Comparison of ENCODE assay signal across 1 cellular context in the genomic region with DNA sequence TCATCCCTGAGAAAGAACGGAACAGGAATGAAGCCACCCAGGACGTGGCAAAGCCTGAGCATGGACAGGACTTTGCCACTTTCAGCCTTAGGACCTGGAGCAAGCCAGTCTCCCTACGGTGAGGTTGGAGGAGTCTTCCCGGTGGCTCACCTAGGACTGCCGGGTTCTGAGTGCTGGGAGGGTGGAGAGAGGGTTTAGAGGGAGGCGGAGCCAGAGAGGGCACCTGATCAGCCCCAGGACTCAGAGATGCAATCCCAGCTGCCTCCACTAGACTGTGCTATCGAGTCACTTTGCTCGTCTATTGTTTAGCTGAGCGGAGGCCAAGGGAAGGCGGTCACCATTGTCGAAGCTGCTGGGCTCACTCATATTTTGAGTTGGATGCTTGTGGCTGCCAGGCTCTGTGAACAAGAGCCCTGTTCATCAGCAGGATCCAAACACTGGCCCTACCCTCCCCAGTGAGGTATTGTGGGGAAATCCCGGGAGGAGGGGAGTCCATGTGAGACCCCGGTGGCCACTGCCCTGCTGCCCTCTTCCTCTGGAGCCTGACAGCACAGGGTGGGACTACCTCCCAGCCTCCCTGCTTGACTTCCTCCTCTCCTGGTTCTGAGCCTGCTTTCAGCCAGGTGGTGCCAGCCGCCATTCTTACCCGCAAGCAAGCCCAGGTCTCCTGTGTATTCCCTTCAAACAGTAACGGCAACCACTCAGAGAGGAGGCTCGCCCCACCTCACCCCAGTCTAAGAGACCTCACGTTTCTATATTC.
TF ChIP-seq lines count a peak whose summit lies in the region.

No MANE protein-coding gene starts in this region.

TF ChIP-seq in K562, 482 proteins besides CTCF, POLR2A, EP300 and RAD21 (continued from another document and continues in another):
- TF ChIP-seq, protein P1, sequence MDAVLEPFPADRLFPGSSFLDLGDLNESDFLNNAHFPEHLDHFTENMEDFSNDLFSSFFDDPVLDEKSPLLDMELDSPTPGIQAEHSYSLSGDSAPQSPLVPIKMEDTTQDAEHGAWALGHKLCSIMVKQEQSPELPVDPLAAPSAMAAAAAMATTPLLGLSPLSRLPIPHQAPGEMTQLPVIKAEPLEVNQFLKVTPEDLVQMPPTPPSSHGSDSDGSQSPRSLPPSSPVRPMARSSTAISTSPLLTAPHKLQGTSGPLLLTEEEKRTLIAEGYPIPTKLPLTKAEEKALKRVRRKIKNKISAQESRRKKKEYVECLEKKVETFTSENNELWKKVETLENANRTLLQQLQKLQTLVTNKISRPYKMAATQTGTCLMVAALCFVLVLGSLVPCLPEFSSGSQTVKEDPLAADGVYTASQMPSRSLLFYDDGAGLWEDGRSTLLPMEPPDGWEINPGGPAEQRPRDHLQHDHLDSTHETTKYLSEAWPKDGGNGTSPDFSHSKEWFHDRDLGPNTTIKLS (IDR thresholded peaks at IDR 0.05; ENCODE audit: borderline replicate concordance, low read depth) = 0 out of 2 replicates have a peak, but pooled peaks have one; percentile 30
- TF ChIP-seq XRCC5 (IDR thresholded peaks at IDR 0.05; ENCODE audit: low read depth, low read length) (peak; percentile 49; the same call in 1 of the 2 replicates), ZNF436 (CRISPR knock-in tag; IDR thresholded peaks at IDR 0.05) (no peak), CBX2 (IDR thresholded peaks at IDR 0.05; ENCODE audit: insufficient read depth, low read length, poor library complexity, severe bottlenecking) (no peak), SOX6 (IDR thresholded peaks at IDR 0.05) (peak; percentile 55; the same call in 1 of the 2 replicates), PCBP2 (IDR thresholded peaks at IDR 0.05; ENCODE audit: low read depth, low read length, poor library complexity, severe bottlenecking) (no peak), SMC3 (conservative IDR thresholded peaks at IDR 0.05; ENCODE audit: insufficient read depth, low read depth, low read length) (peak; percentile 71), CHCHD3 (CRISPR knock-in tag; IDR thresholded peaks at IDR 0.05) (no peak), ZNF41 (CRISPR knock-in tag; conservative IDR thresholded peaks at IDR 0.05) (peak; percentile 88), NR2C1 (IDR thresholded peaks at IDR 0.05) (no peak), NR2C1 (tag; IDR thresholded peaks at IDR 0.05) (no peak), WHSC1 (IDR thresholded peaks at IDR 0.05; ENCODE audit: low read length) (no peak), CREM (IDR thresholded peaks at IDR 0.05; ENCODE audit: low read depth) (peak; percentile 40; the same call in 1 of the 2 replicates), CUX1 (CRISPR knock-in tag; IDR thresholded peaks at IDR 0.05) (no peak), GTF3C2 (IDR thresholded peaks at IDR 0.05; ENCODE audit: borderline replicate concordance, extremely low read depth, insufficient read length) (no peak), SNRNP70 (optimal IDR thresholded peaks at IDR 0.05; ENCODE audit: low read depth, low read length) (no peak), E2F1 (CRISPR knock-in tag; IDR thresholded peaks at IDR 0.05) (no peak), NRF1 (conservative IDR thresholded peaks at IDR 0.05 in 1 of 2, IDR thresholded peaks at IDR 0.05 in 1 of 2) (0 out of 4 replicates have a peak, but pooled peaks of 1 of the 2 experiments have one; percentile 22), RBBP5 (IDR thresholded peaks at IDR 0.05; ENCODE audit: borderline replicate concordance, insufficient read depth, low read length, poor library complexity, severe bottlenecking) (no peak), EGR1 (conservative IDR thresholded peaks at IDR 0.05) (no peak), ZC3H8 (IDR thresholded peaks at IDR 0.05) (no peak), KDM1A (IDR thresholded peaks at IDR 0.05) (no peak), CBX8 (IDR thresholded peaks at IDR 0.05; ENCODE audit: borderline replicate concordance, extremely low read depth, low read depth, low read length, poor library complexity, severe bottlenecking) (no peak), POLR2H (tag; IDR thresholded peaks at IDR 0.05; ENCODE audit: low read depth) (no peak), ZNF589 (CRISPR knock-in tag; IDR thresholded peaks at IDR 0.05; ENCODE audit: low read depth) (no peak), BRCA1 (IDR thresholded peaks at IDR 0.05) (no peak), BRCA1 (CRISPR knock-in tag; IDR thresholded peaks at IDR 0.05) (no peak), SP2 (IDR thresholded peaks at IDR 0.05; ENCODE audit: extremely low read depth, low read depth, low read length, poor library complexity, severe bottlenecking) (no peak), HNRNPK (IDR thresholded peaks at IDR 0.05; ENCODE audit: low read depth, low read length, poor library complexity, severe bottlenecking) (no peak), MGA (IDR thresholded peaks at IDR 0.05) (no peak), NCOA4 (IDR thresholded peaks at IDR 0.05; ENCODE audit: partially characterized antibody) (no peak), FOXK2 (conservative IDR thresholded peaks at IDR 0.05 in 1 of 2, IDR thresholded peaks at IDR 0.05 in 1 of 2; ENCODE audit: low read depth in 2 of 2) (no peak), FOXJ3 (CRISPR knock-in tag; IDR thresholded peaks at IDR 0.05) (no peak)
